Comparison of ENCODE assay signal across 14 cellular contexts in genomic region chr5:148388692-148389091, GRCh38. TPM values are rescaled to one million over a fixed set of nuclear protein-coding genes. Genes with fewer than 3 reads are reported as not detected.
A peak's percentile ranks its signal among the peaks of the same experiment; 100 is the strongest.
DNase-seq lines count a peak whose midpoint lies in the region; ATAC-seq and TF ChIP-seq lines count a peak whose summit lies in the region.
"Had no signal": no experiment of that assay in that cellular context is flagged by ENCODE, and none has a peak within 500 bp of the region (broad histone marks: within the 10 kb centered on the region; RNA-seq: fewer than 3 reads in every experiment).

No MANE protein-coding gene starts in this region.

- intact Hi-C loops in activated CD4-positive, alpha-beta T cell treated with anti-CD3 and anti-CD28 coated beads, Interleukin-2, amount 10 ng/mL, durations not matched to agents 24 days and 14 days (cut with micrococcal nuclease), result loop anchor here (5.0 to 10.0 kb wide), 2 partner anchors 326 to 419 kb away; no protein-coding TSS in a partner anchor
- intact Hi-C loops in activated CD8-positive, alpha-beta T cell treated with anti-CD3 and anti-CD28 coated beads for 36 hours (cut with micrococcal nuclease), result no loop called here
- intact Hi-C loops in naive thymus-derived CD4-positive, alpha-beta T cell (cut with micrococcal nuclease), result loop anchor here (10.0 kb wide), 5 partner anchors 236 to 1616 kb away; partner anchors contain the start of genes CSNK1A1 (in 1 of the 2), HMGXB3 (in 1 of the 2), PPARGC1B (in 1 of the 2) and SLC26A2 (in 1 of the 2)
- intact Hi-C loops in left colon (cut with DNase I, micrococcal nuclease), result no loop called here

- TF ChIP-seq CTCF in activated CD8-positive, alpha-beta T cell treated with anti-CD3 and anti-CD28 coated beads for 36 hours (IDR thresholded peaks at IDR 0.05), result no peak

- H3K27ac ChIP-seq in naive thymus-derived CD4-positive, alpha-beta T cell (ENCODE audit: low read depth, low read length), result no peak overlapping the region
- H3K27ac ChIP-seq: SK-N-MC had no signal

- POLR2A ChIA-PET in activated CD4-positive, alpha-beta T cell treated with anti-CD3 and anti-CD28 coated beads, Interleukin-2, amount 10 ng/mL, durations not matched to agents 7 days and 5 days (lab: Charles Lee), result no interaction called here
- POLR2A ChIA-PET in activated CD8-positive, alpha-beta T cell treated with anti-CD3 and anti-CD28 coated beads for 36 hours (lab: Charles Lee), result interaction anchor here (0.7 kb wide), 1 partner anchor 18 kb away, joined by 3 read pairs; no protein-coding TSS in a partner anchor
- POLR2A ChIA-PET in naive thymus-derived CD4-positive, alpha-beta T cell (lab: Charles Lee), result no interaction called here

- H3K4me3 Mint-ChIP-seq in activated CD4-positive, alpha-beta T cell treated with anti-CD3 and anti-CD28 coated beads, Interleukin-2, amount 10 ng/mL, durations not matched to agents 24 days and 14 days, result peak overlapping the region; percentile 41
- no peak overlapping the region for H3K4me3 Mint-ChIP-seq in activated CD4-positive, alpha-beta T cell treated with anti-CD3 and anti-CD28 coated beads, Interleukin-2, amount 10 ng/mL, durations not matched to agents 7 days and 5 days
- H3K4me3 Mint-ChIP-seq in activated CD8-positive, alpha-beta T cell treated with anti-CD3 and anti-CD28 coated beads for 36 hours, result peak overlapping the region; percentile 47
- H3K4me3 Mint-ChIP-seq in naive thymus-derived CD4-positive, alpha-beta T cell, result peak overlapping the region in 8 of 10 donors; percentile 6 to 45 (median 22)
- H3K4me3 Mint-ChIP-seq: CD4-positive, alpha-beta memory T cell had no signal

- H3K27me3 Mint-ChIP-seq in activated CD4-positive, alpha-beta T cell treated with anti-CD3 and anti-CD28 coated beads, Interleukin-2, amount 10 ng/mL, durations not matched to agents 24 days and 14 days, result no peaks in the 10 kb centered on the region
- no peaks in the 10 kb centered on the region for H3K27me3 Mint-ChIP-seq in activated CD4-positive, alpha-beta T cell treated with anti-CD3 and anti-CD28 coated beads, Interleukin-2, amount 10 ng/mL, durations not matched to agents 7 days and 5 days
- H3K27me3 Mint-ChIP-seq in activated CD8-positive, alpha-beta T cell treated with anti-CD3 and anti-CD28 coated beads for 36 hours, result no peaks in the 10 kb centered on the region
- H3K27me3 Mint-ChIP-seq in naive thymus-derived CD4-positive, alpha-beta T cell, result no peaks in the 10 kb centered on the region
- H3K27me3 Mint-ChIP-seq: CD4-positive, alpha-beta memory T cell had no signal

- H3K27ac Mint-ChIP-seq in activated CD4-positive, alpha-beta T cell treated with anti-CD3 and anti-CD28 coated beads, Interleukin-2, amount 10 ng/mL, durations not matched to agents 24 days and 14 days, result peak overlapping the region; percentile 87
- no peak overlapping the region for H3K27ac Mint-ChIP-seq in activated CD4-positive, alpha-beta T cell treated with anti-CD3 and anti-CD28 coated beads, Interleukin-2, amount 10 ng/mL, durations not matched to agents 7 days and 5 days
- peak overlapping the region; percentile 88 for H3K27ac Mint-ChIP-seq in activated CD8-positive, alpha-beta T cell treated with anti-CD3 and anti-CD28 coated beads for 36 hours
- H3K27ac Mint-ChIP-seq in naive thymus-derived CD4-positive, alpha-beta T cell, result peak overlapping the region in 5 of 9 donors; percentile 16 to 41 (median 34)

- H3K36me3 Mint-ChIP-seq in activated CD4-positive, alpha-beta T cell treated with anti-CD3 and anti-CD28 coated beads, Interleukin-2, amount 10 ng/mL, durations not matched to agents 24 days and 14 days (ENCODE audit: low read depth), result peaks cover 36% of the 10 kb centered on the region
- peaks cover 38% of the 10 kb centered on the region for H3K36me3 Mint-ChIP-seq in activated CD4-positive, alpha-beta T cell treated with anti-CD3 and anti-CD28 coated beads, Interleukin-2, amount 10 ng/mL, durations not matched to agents 7 days and 5 days (ENCODE audit: low read depth)
- peaks cover 42% of the 10 kb centered on the region for H3K36me3 Mint-ChIP-seq in activated CD8-positive, alpha-beta T cell treated with anti-CD3 and anti-CD28 coated beads for 36 hours (ENCODE audit: low read depth)
- peaks cover 0 to 25% (median 3%) of the 10 kb centered on the region in 5 donors for H3K36me3 Mint-ChIP-seq in naive thymus-derived CD4-positive, alpha-beta T cell

- peaks cover 56% of the 10 kb centered on the region for H3K4me1 Mint-ChIP-seq in activated CD4-positive, alpha-beta T cell treated with anti-CD3 and anti-CD28 coated beads, Interleukin-2, amount 10 ng/mL, durations not matched to agents 24 days and 14 days
- peaks cover 69% of the 10 kb centered on the region for H3K4me1 Mint-ChIP-seq in activated CD4-positive, alpha-beta T cell treated with anti-CD3 and anti-CD28 coated beads, Interleukin-2, amount 10 ng/mL, durations not matched to agents 7 days and 5 days
- H3K4me1 Mint-ChIP-seq in activated CD8-positive, alpha-beta T cell treated with anti-CD3 and anti-CD28 coated beads for 36 hours (ENCODE audit: low read depth), result peaks cover 79% of the 10 kb centered on the region
- peaks cover 61 to 98% (median 84%) of the 10 kb centered on the region in 7 donors for H3K4me1 Mint-ChIP-seq in naive thymus-derived CD4-positive, alpha-beta T cell

- peaks cover 13 to 39% of the 10 kb centered on the region in 2 donors for H3K4me1 ChIP-seq in naive thymus-derived CD4-positive, alpha-beta T cell (ENCODE audit: control insufficient read depth in 2 of 2, insufficient read depth in 2 of 2, low read length in 2 of 2)

- CTCF ChIA-PET in activated CD4-positive, alpha-beta T cell treated with anti-CD3 and anti-CD28 coated beads, Interleukin-2, amount 10 ng/mL, durations not matched to agents 7 days and 5 days (lab: Charles Lee), result interaction anchor here (1.0 to 1.3 kb wide), 2 partner anchors 11 to 13 kb away, joined by 3 to 4 read pairs; no protein-coding TSS in a partner anchor
- CTCF ChIA-PET in activated CD8-positive, alpha-beta T cell treated with anti-CD3 and anti-CD28 coated beads for 36 hours (lab: Charles Lee), result interaction anchor here (0.7 to 2.2 kb wide), 4 partner anchors 11 to 342 kb away, joined by 3 to 11 read pairs (median 4); no protein-coding TSS in a partner anchor
- CTCF ChIA-PET in naive thymus-derived CD4-positive, alpha-beta T cell (lab: Charles Lee), result no interaction called here

- peak; percentile 37 for ATAC-seq in GM21576 (IDR thresholded peaks at IDR 0.05; ENCODE audit: unreplicated experiment)
- peak; percentile 45 for ATAC-seq in activated CD8-positive, alpha-beta T cell treated with anti-CD3 and anti-CD28 coated beads for 36 hours
- ATAC-seq in naive thymus-derived CD4-positive, alpha-beta T cell, result no peak
- no peak for ATAC-seq in left colon
- no peak for ATAC-seq in GM19035 (IDR thresholded peaks at IDR 0.05; ENCODE audit: unreplicated experiment)

- H3K36me3 ChIP-seq in naive thymus-derived CD4-positive, alpha-beta T cell (ENCODE audit: control insufficient read depth in 2 of 3, insufficient read depth in 3 of 3, low read length in 3 of 3), result no peaks in the 10 kb centered on the region

- no peaks in the 10 kb centered on the region for H3K9me3 ChIP-seq in naive thymus-derived CD4-positive, alpha-beta T cell (ENCODE audit: control insufficient read depth in 2 of 3, low read length in 3 of 3)

- DNase-seq in activated CD4-positive, alpha-beta T cell treated with anti-CD3 and anti-CD28 coated beads, Interleukin-2, amount 10 ng/mL, durations not matched to agents 24 days and 14 days, result no peak
- no peak for DNase-seq in activated CD4-positive, alpha-beta T cell treated with anti-CD3 and anti-CD28 coated beads, Interleukin-2, amount 10 ng/mL, durations not matched to agents 7 days and 5 days
- DNase-seq in activated CD8-positive, alpha-beta T cell treated with anti-CD3 and anti-CD28 coated beads for 36 hours, result no peak
- no peak for DNase-seq in naive thymus-derived CD4-positive, alpha-beta T cell
- DNase-seq in DMS153 (lab: John Stamatoyannopoulos, UW), result no peak
- no peak for DNase-seq in left colon
- DNase-seq: CD4-positive, alpha-beta memory T cell; OCI-M1; stimulated activated naive CD4-positive, alpha-beta T cell treated with Interleukin-2 at 50 U/mL for 16 hours had no signal

- H3K4me3 ChIP-seq in naive thymus-derived CD4-positive, alpha-beta T cell (ENCODE audit: low read length), result no peak overlapping the region
- H3K4me3 ChIP-seq: SK-N-MC had no signal

- no peaks in the 10 kb centered on the region for H3K9me3 Mint-ChIP-seq in activated CD4-positive, alpha-beta T cell treated with anti-CD3 and anti-CD28 coated beads, Interleukin-2, amount 10 ng/mL, durations not matched to agents 24 days and 14 days
- no peaks in the 10 kb centered on the region for H3K9me3 Mint-ChIP-seq in activated CD4-positive, alpha-beta T cell treated with anti-CD3 and anti-CD28 coated beads, Interleukin-2, amount 10 ng/mL, durations not matched to agents 7 days and 5 days
- H3K9me3 Mint-ChIP-seq in activated CD8-positive, alpha-beta T cell treated with anti-CD3 and anti-CD28 coated beads for 36 hours, result no peaks in the 10 kb centered on the region
- H3K9me3 Mint-ChIP-seq in naive thymus-derived CD4-positive, alpha-beta T cell, result peaks cover 0 to 2% (median 0%) of the 10 kb centered on the region in 11 donors
- H3K9me3 Mint-ChIP-seq: CD4-positive, alpha-beta memory T cell had no signal

- no peaks in the 10 kb centered on the region for H3K27me3 ChIP-seq in naive thymus-derived CD4-positive, alpha-beta T cell (ENCODE audit: control insufficient read depth in 2 of 2, insufficient read depth in 2 of 2, low read length in 2 of 2)

RNA-seq across cellular contexts. Expression of gene FBXO38, which starts 4.9 kb away (rescaled TPM):
- total RNA-seq in activated CD4-positive, alpha-beta T cell treated with anti-CD3 and anti-CD28 coated beads, Interleukin-2, amount 10 ng/mL, durations not matched to agents 24 days and 14 days, result 57.3 and 62.9 TPM in 2 replicates
- total RNA-seq in activated CD4-positive, alpha-beta T cell treated with anti-CD3 and anti-CD28 coated beads, Interleukin-2, amount 10 ng/mL, durations not matched to agents 7 days and 5 days, result 10 to 100 TPM; 48.5 to 53.1 TPM
- total RNA-seq in activated CD8-positive, alpha-beta T cell treated with anti-CD3 and anti-CD28 coated beads for 36 hours, result 10 to 100 TPM; 38.0 to 39.6 TPM
- total RNA-seq in naive thymus-derived CD4-positive, alpha-beta T cell, result 10 to 100 TPM; 59.2 to 80.0 (median 65.6) TPM
- 10 to 100 TPM; 16.7 to 23.4 TPM for polyA plus RNA-seq in naive thymus-derived CD4-positive, alpha-beta T cell
- total RNA-seq in left colon, result 10 to 100 TPM; 44.0 to 46.8 TPM

RNA-seq across cellular contexts. Expression of gene SPINK9, which starts 53.3 kb away (rescaled TPM):
- not detected in 2 replicates for total RNA-seq in activated CD4-positive, alpha-beta T cell treated with anti-CD3 and anti-CD28 coated beads, Interleukin-2, amount 10 ng/mL, durations not matched to agents 24 days and 14 days
- not detected for total RNA-seq in activated CD4-positive, alpha-beta T cell treated with anti-CD3 and anti-CD28 coated beads, Interleukin-2, amount 10 ng/mL, durations not matched to agents 7 days and 5 days
- total RNA-seq in activated CD8-positive, alpha-beta T cell treated with anti-CD3 and anti-CD28 coated beads for 36 hours, result not detected
- total RNA-seq in naive thymus-derived CD4-positive, alpha-beta T cell, result not detected
- polyA plus RNA-seq in naive thymus-derived CD4-positive, alpha-beta T cell, result 1 to 10 TPM in 1 of 2 donors, not detected in 1; 1.0 TPM
- total RNA-seq in left colon, result not detected
- total RNA-seq: CD4-positive, alpha-beta memory T cell; dermis microvascular lymphatic vessel endothelial cell; lung microvascular endothelial cell had no signal
- polyA plus RNA-seq: CD4-positive, alpha-beta memory T cell had no signal

Comparison
In these comparisons a context has a peak if more than half of its experiments do, and no peak if none do; other contexts are left out.
1. ATAC-seq: peak in GM21576 (single experiment) and activated CD8-positive, alpha-beta T cell treated with anti-CD3 and anti-CD28 coated beads for 36 hours (single experiment); none in naive thymus-derived CD4-positive, alpha-beta T cell (single experiment), left colon (single experiment) and GM19035 (single experiment).
2. intact Hi-C loops: an anchor here in activated CD4-positive, alpha-beta T cell treated with anti-CD3 and anti-CD28 coated beads, Interleukin-2, amount 10 ng/mL, durations not matched to agents 24 days and 14 days (5.0 to 10.0 kb wide) and naive thymus-derived CD4-positive, alpha-beta T cell (10.0 kb wide); none called in activated CD8-positive, alpha-beta T cell treated with anti-CD3 and anti-CD28 coated beads for 36 hours and left colon.